ENCODE assay signal across 1 cellular context in genomic region chr11:13745165-13745564, GRCh38.
TF ChIP-seq lines count a peak whose summit lies in the region.

No MANE protein-coding gene starts in this region.

TF ChIP-seq in HepG2, 621 proteins besides CTCF, POLR2A, EP300 and RAD21 (continued from another document):
- TF ChIP-seq ZNF142 (CRISPR knock-in tag; IDR thresholded peaks at IDR 0.05) (no peak), ZFP36 (IDR thresholded peaks at IDR 0.05; ENCODE audit: borderline replicate concordance, low read depth, low read length, partially characterized antibody) (no peak), ZFP1 (CRISPR knock-in tag; IDR thresholded peaks at IDR 0.05) (no peak), FOXM1 (CRISPR knock-in tag; IDR thresholded peaks at IDR 0.05) (no peak), KAT2B (IDR thresholded peaks at IDR 0.05; ENCODE audit: borderline replicate concordance, low read depth, low read length) (no peak), FOXK2 (IDR thresholded peaks at IDR 0.05) (no peak), FOSL2 (CRISPR knock-in tag; IDR thresholded peaks at IDR 0.05) (no peak)
